In genomic region chr12:57549909-57550627, GRCh38 we compare ENCODE assay signal across 1 cellular context.
A peak's percentile ranks its signal among the peaks of the same experiment; 100 is the strongest.
TF ChIP-seq lines count a peak whose summit lies in the region.

Gene KIF5A, plus strand, starts transcription at chr12:57550044. Its CDS starts 228 bp downstream, at chr12:57550272.

TF ChIP-seq in WTC11, 78 proteins besides CTCF, POLR2A, EP300 and RAD21 (continued from another document):
- TF ChIP-seq ZNF281 (CRISPR knock-in tag; IDR thresholded peaks at IDR 0.05) (peak; percentile 26; the same call in 1 of the 2 replicates), CDX4 (CRISPR knock-in tag; IDR thresholded peaks at IDR 0.05; ENCODE audit: borderline replicate concordance) (no peak), NR1H2 (CRISPR knock-in tag; IDR thresholded peaks at IDR 0.05) (no peak), GTF2I (CRISPR knock-in tag; conservative IDR thresholded peaks at IDR 0.05) (no peak), SP1 (CRISPR knock-in tag; conservative IDR thresholded peaks at IDR 0.05) (peak; percentile 69), MYBL2 (CRISPR knock-in tag; IDR thresholded peaks at IDR 0.05) (peak; percentile 48; the same call in 1 of the 2 replicates), MAX (CRISPR knock-in tag; IDR thresholded peaks at IDR 0.05) (0 out of 2 replicates have a peak, but pooled peaks have one; percentile 22), ARID4B (CRISPR knock-in tag; IDR thresholded peaks at IDR 0.05; ENCODE audit: borderline replicate concordance) (no peak), MLX (CRISPR knock-in tag; IDR thresholded peaks at IDR 0.05) (0 out of 2 replicates have a peak, but pooled peaks have one; percentile 60), SMAD4 (CRISPR knock-in tag; IDR thresholded peaks at IDR 0.05) (no peak), NFYB (CRISPR knock-in tag; conservative IDR thresholded peaks at IDR 0.05; ENCODE audit: low read depth) (0 out of 2 replicates have a peak, but pooled peaks have one; percentile 20), ZSCAN18 (CRISPR knock-in tag; IDR thresholded peaks at IDR 0.05) (no peak), ATF2 (CRISPR knock-in tag; IDR thresholded peaks at IDR 0.05; ENCODE audit: borderline replicate concordance, low read depth) (no peak), PREB (CRISPR knock-in tag; IDR thresholded peaks at IDR 0.05; ENCODE audit: borderline replicate concordance) (no peak), USF2 (CRISPR knock-in tag; IDR thresholded peaks at IDR 0.05) (no peak), E2F1 (CRISPR knock-in tag; IDR thresholded peaks at IDR 0.05) (peak; percentile 25; the same call in 1 of the 2 replicates), ETV6 (CRISPR knock-in tag; IDR thresholded peaks at IDR 0.05) (no peak)
